In genomic region chr9:114777841-114778240, GRCh38 we compare ENCODE assay signal across 12 cellular contexts. TPM values are rescaled to one million over a fixed set of nuclear protein-coding genes. Genes with fewer than 3 reads are reported as not detected.
DNase-seq lines count a peak whose midpoint lies in the region; ATAC-seq and TF ChIP-seq lines count a peak whose summit lies in the region.
"Had no signal": no experiment of that assay in that cellular context is flagged by ENCODE, and none has a peak within 500 bp of the region (broad histone marks: within the 10 kb centered on the region; RNA-seq: fewer than 3 reads in every experiment).

No MANE protein-coding gene starts in this region.

- H3K4me3 ChIP-seq in neural progenitor cell: no peak overlapping the region
- H3K4me3 ChIP-seq in gastroesophageal sphincter: no peak overlapping the region
- H3K4me3 ChIP-seq: SK-N-MC had no signal

- H2AFZ ChIP-seq in neural progenitor cell (replicated peaks): no peak overlapping the region

- H3K36me3 Mint-ChIP-seq in activated T-helper 1 cell treated with anti-CD3 and anti-CD28 coated beads, Interleukin-12 subunit alpha, Interleukin-12 subunit beta, Interleukin-2, Interleukin-4 antibody, amounts not matched to agents 30 ng/mL and 10 ng/mL and 1 ng/mL, durations not matched to agents 14 hours and 24 hours and 36 hours (ENCODE audit: low read depth): peaks cover 11% of the 10 kb centered on the region
- no peaks in the 10 kb centered on the region for H3K36me3 Mint-ChIP-seq in neural progenitor cell
- no peaks in the 10 kb centered on the region for H3K36me3 Mint-ChIP-seq in stimulated activated naive B cell treated with anti-CD40 and anti-IgM and Interleukin-4, amounts not matched to agents 10 μg/mL and 1 μg/mL and 100 μg/mL, for 72 hours

- no peaks in the 10 kb centered on the region for H3F3A ChIP-seq in neural progenitor cell (ENCODE audit: low read depth)

- TF ChIP-seq CTCF in neural progenitor cell (IDR thresholded peaks at IDR 0.05) (no peak), gastroesophageal sphincter (IDR thresholded peaks at IDR 0.05) (no peak)

- H3K27ac Mint-ChIP-seq in activated T-helper 1 cell treated with anti-CD3 and anti-CD28 coated beads, Interleukin-12 subunit alpha, Interleukin-12 subunit beta, Interleukin-2, Interleukin-4 antibody, amounts not matched to agents 30 ng/mL and 10 ng/mL and 1 ng/mL, durations not matched to agents 14 hours and 24 hours and 36 hours: no peak overlapping the region
- H3K27ac Mint-ChIP-seq in neural progenitor cell: peak overlapping the region; percentile 23
- H3K27ac Mint-ChIP-seq in stimulated activated naive B cell treated with anti-CD40 and anti-IgM and Interleukin-4, amounts not matched to agents 10 μg/mL and 1 μg/mL and 100 μg/mL, for 72 hours: no peak overlapping the region

- TF ChIP-seq POLR2A in gastroesophageal sphincter (IDR thresholded peaks at IDR 0.05): no peak

- DNase-seq in activated CD4-positive, alpha-beta T cell treated with anti-CD3 and anti-CD28 coated beads for 1 hour: peak; percentile 36
- peak; percentile 8 for DNase-seq in activated T-helper 1 cell treated with anti-CD3 and anti-CD28 coated beads, Interleukin-12 subunit alpha, Interleukin-12 subunit beta, Interleukin-2, Interleukin-4 antibody, amounts not matched to agents 30 ng/mL and 10 ng/mL and 1 ng/mL, durations not matched to agents 14 hours and 24 hours and 36 hours (ENCODE audit: low spot score)
- DNase-seq in neural progenitor cell (ENCODE audit: low spot score) (no peak), NCI-H1694 treated with DMSO at 0.1 percent for 48 hours (lab: John Stamatoyannopoulos, UW) (no peak), mesenteric fat pad (ENCODE audit: low spot score) (no peak)
- no peak for DNase-seq in stimulated activated naive B cell treated with anti-CD40 and anti-IgM and Interleukin-4, amounts not matched to agents 10 μg/mL and 1 μg/mL and 100 μg/mL, for 72 hours
- DNase-seq: NCI-H1092, NCI-H748 treated with DMSO at 0.1 percent for 48 hours had no signal

- H3K9ac ChIP-seq in neural progenitor cell: no peak overlapping the region

- H3K36me3 ChIP-seq in neural progenitor cell: no peaks in the 10 kb centered on the region
- H3K36me3 ChIP-seq in gastroesophageal sphincter: no peaks in the 10 kb centered on the region
- H3K36me3 ChIP-seq: neutrophil had no signal

- no peak overlapping the region for H3K4me2 ChIP-seq in neural progenitor cell

- ATAC-seq in stimulated activated naive B cell treated with anti-CD40 and anti-IgM and Interleukin-4, amounts not matched to agents 10 μg/mL and 1 μg/mL and 100 μg/mL, for 72 hours (replicated peaks): peak; percentile 32 to 52
- no peak for ATAC-seq in gastroesophageal sphincter
- ATAC-seq: left lobe of liver had no signal

- peaks cover 5% of the 10 kb centered on the region for H3K4me1 ChIP-seq in neural progenitor cell
- no peaks in the 10 kb centered on the region for H3K4me1 ChIP-seq in gastroesophageal sphincter

- 46 to 47% methylated on average over 4 of the region's 4 CpGs for WGBS in gastroesophageal sphincter (ENCODE audit: low coverage in 1 of 2), 2 donors

- no peak overlapping the region for H3K27ac ChIP-seq in neural progenitor cell
- H3K27ac ChIP-seq in gastroesophageal sphincter: no peak overlapping the region
- H3K27ac ChIP-seq: neutrophil, SK-N-MC had no signal

- H3K4me3 Mint-ChIP-seq in activated T-helper 1 cell treated with anti-CD3 and anti-CD28 coated beads, Interleukin-12 subunit alpha, Interleukin-12 subunit beta, Interleukin-2, Interleukin-4 antibody, amounts not matched to agents 30 ng/mL and 10 ng/mL and 1 ng/mL, durations not matched to agents 14 hours and 24 hours and 36 hours: no peak overlapping the region
- no peak overlapping the region for H3K4me3 Mint-ChIP-seq in neural progenitor cell
- no peak overlapping the region for H3K4me3 Mint-ChIP-seq in stimulated activated naive B cell treated with anti-CD40 and anti-IgM and Interleukin-4, amounts not matched to agents 10 μg/mL and 1 μg/mL and 100 μg/mL, for 72 hours

- no peaks in the 10 kb centered on the region for H3K79me2 ChIP-seq in neural progenitor cell (ENCODE audit: low read depth)

- peaks cover 14% of the 10 kb centered on the region for H3K27me3 Mint-ChIP-seq in activated T-helper 1 cell treated with anti-CD3 and anti-CD28 coated beads, Interleukin-12 subunit alpha, Interleukin-12 subunit beta, Interleukin-2, Interleukin-4 antibody, amounts not matched to agents 30 ng/mL and 10 ng/mL and 1 ng/mL, durations not matched to agents 14 hours and 24 hours and 36 hours (ENCODE audit: insufficient read depth)
- H3K27me3 Mint-ChIP-seq in neural progenitor cell (ENCODE audit: insufficient read depth, low read depth): peaks cover 6% of the 10 kb centered on the region
- H3K27me3 Mint-ChIP-seq in stimulated activated naive B cell treated with anti-CD40 and anti-IgM and Interleukin-4, amounts not matched to agents 10 μg/mL and 1 μg/mL and 100 μg/mL, for 72 hours: peaks cover 30 to 45% of the 10 kb centered on the region in 2 donors

- H3K9me3 ChIP-seq in neural progenitor cell (ENCODE audit: low read depth) (no peaks in the 10 kb centered on the region), gastroesophageal sphincter (no peaks in the 10 kb centered on the region)
- H3K9me3 ChIP-seq: neutrophil had no signal

- H3K27me3 ChIP-seq in neural progenitor cell (peaks cover 5% of the 10 kb centered on the region), gastroesophageal sphincter (peaks cover 7% of the 10 kb centered on the region)

- H4K20me1 ChIP-seq in neural progenitor cell (ENCODE audit: low read depth): no peaks in the 10 kb centered on the region

- no peak for TF ChIP-seq EP300 in gastroesophageal sphincter (IDR thresholded peaks at IDR 0.05)

- intact Hi-C loops in activated T-helper 1 cell treated with anti-CD3 and anti-CD28 coated beads, Interleukin-12 subunit alpha, Interleukin-12 subunit beta, Interleukin-2, Interleukin-4 antibody, amounts not matched to agents 30 ng/mL and 10 ng/mL and 1 ng/mL, durations not matched to agents 14 hours and 24 hours and 36 hours (cut with micrococcal nuclease): loop anchor here (10.0 kb wide), 1 partner anchor 427 kb away; no protein-coding TSS in a partner anchor

- peaks cover 36% of the 10 kb centered on the region for H3K4me1 Mint-ChIP-seq in activated T-helper 1 cell treated with anti-CD3 and anti-CD28 coated beads, Interleukin-12 subunit alpha, Interleukin-12 subunit beta, Interleukin-2, Interleukin-4 antibody, amounts not matched to agents 30 ng/mL and 10 ng/mL and 1 ng/mL, durations not matched to agents 14 hours and 24 hours and 36 hours (ENCODE audit: low read depth)
- H3K4me1 Mint-ChIP-seq in neural progenitor cell: peaks cover 10% of the 10 kb centered on the region
- peaks cover 25 to 46% of the 10 kb centered on the region in 2 donors for H3K4me1 Mint-ChIP-seq in stimulated activated naive B cell treated with anti-CD40 and anti-IgM and Interleukin-4, amounts not matched to agents 10 μg/mL and 1 μg/mL and 100 μg/mL, for 72 hours

- no peaks in the 10 kb centered on the region for H3K9me3 Mint-ChIP-seq in activated T-helper 1 cell treated with anti-CD3 and anti-CD28 coated beads, Interleukin-12 subunit alpha, Interleukin-12 subunit beta, Interleukin-2, Interleukin-4 antibody, amounts not matched to agents 30 ng/mL and 10 ng/mL and 1 ng/mL, durations not matched to agents 14 hours and 24 hours and 36 hours
- H3K9me3 Mint-ChIP-seq in neural progenitor cell: no peaks in the 10 kb centered on the region
- H3K9me3 Mint-ChIP-seq in stimulated activated naive B cell treated with anti-CD40 and anti-IgM and Interleukin-4, amounts not matched to agents 10 μg/mL and 1 μg/mL and 100 μg/mL, for 72 hours: no peaks in the 10 kb centered on the region

RNA-seq across cellular contexts. Expression of gene TNFSF15, which starts 28.0 kb away (rescaled TPM):
- 1.4 and 1.5 TPM in 2 replicates for total RNA-seq in activated T-helper 1 cell treated with anti-CD3 and anti-CD28 coated beads, Interleukin-12 subunit alpha, Interleukin-12 subunit beta, Interleukin-2, Interleukin-4 antibody, amounts not matched to agents 30 ng/mL and 10 ng/mL and 1 ng/mL, durations not matched to agents 14 hours and 24 hours and 36 hours
- not detected in 2 replicates for total RNA-seq in neural progenitor cell (ENCODE audit: low replicate concordance)
- 0.29 TPM for total RNA-seq in mesenteric fat pad
- under 1 TPM; 0.13 to 0.27 (median 0.19) TPM for total RNA-seq in gastroesophageal sphincter

Comparison
In these comparisons a context has a peak if more than half of its experiments do, and no peak if none do; other contexts are left out.
1. DNase-seq: peak in activated CD4-positive, alpha-beta T cell treated with anti-CD3 and anti-CD28 coated beads for 1 hour (single experiment) and activated T-helper 1 cell treated with anti-CD3 and anti-CD28 coated beads, Interleukin-12 subunit alpha, Interleukin-12 subunit beta, Interleukin-2, Interleukin-4 antibody, amounts not matched to agents 30 ng/mL and 10 ng/mL and 1 ng/mL, durations not matched to agents 14 hours and 24 hours and 36 hours (single experiment); none in neural progenitor cell (single experiment), stimulated activated naive B cell treated with anti-CD40 and anti-IgM and Interleukin-4, amounts not matched to agents 10 μg/mL and 1 μg/mL and 100 μg/mL, for 72 hours (single experiment), NCI-H1694 treated with DMSO at 0.1 percent for 48 hours (single experiment) and mesenteric fat pad (single experiment).